ENCODE assay signal across 17 cellular contexts in the genomic region with DNA sequence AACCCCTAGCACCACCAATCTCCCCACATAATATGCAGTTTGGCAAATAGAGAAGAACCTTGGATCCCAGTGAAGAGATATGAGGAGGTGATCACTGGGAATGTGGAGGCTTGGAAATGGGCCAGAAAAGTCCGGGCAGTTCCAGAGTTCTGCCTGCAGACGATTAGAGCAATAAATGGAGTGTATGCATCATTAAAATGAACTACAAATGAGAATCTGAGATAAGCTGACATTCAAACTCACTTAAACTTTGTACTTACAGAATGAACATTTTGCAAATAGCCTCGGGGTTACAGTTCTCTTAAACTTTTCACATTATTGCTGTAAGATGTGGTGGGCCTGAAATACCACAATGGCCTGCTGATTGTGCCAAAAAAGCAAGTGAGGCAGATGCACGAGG. TPM values are rescaled to one million over a fixed set of nuclear protein-coding genes. Genes with fewer than 3 reads are reported as not detected.
A peak's percentile ranks its signal among the peaks of the same experiment; 100 is the strongest.
DNase-seq lines count a peak whose midpoint lies in the region; ATAC-seq and TF ChIP-seq lines count a peak whose summit lies in the region.
"Had no signal": no experiment of that assay in that cellular context is flagged by ENCODE, and none has a peak within 500 bp of the region (broad histone marks: within the 10 kb centered on the region; RNA-seq: fewer than 3 reads in every experiment).

No MANE protein-coding gene starts in this region.

- no peak for TF ChIP-seq EP300 in ovary (IDR thresholded peaks at IDR 0.05)

- intact Hi-C loops in PC-3 (cut with micrococcal nuclease) (loop anchor here (5.0 kb wide), 1 partner anchor 51 kb away; no protein-coding TSS in a partner anchor), ovary (cut with DNase I) (no loop called here), PC-9 (cut with micrococcal nuclease; ENCODE audit: unreplicated experiment) (no loop called here)

- H3K9me3 ChIP-seq in PC-3 (ENCODE audit: low read length): no peaks in the 10 kb centered on the region
- no peaks in the 10 kb centered on the region for H3K9me3 ChIP-seq in ovary
- H3K9me3 ChIP-seq in PC-9 (ENCODE audit: insufficient read depth, low read depth): no peaks in the 10 kb centered on the region
- H3K9me3 ChIP-seq: left ventricle myocardium inferior had no signal

- BruUV-seq in PC-3 (replicated peaks; lab: Mats Ljungman, UMichigan) (no TSS peak), PC-9 (replicated peaks; lab: Mats Ljungman, UMichigan) (no TSS peak)

- H3K36me3 ChIP-seq in PC-3 (ENCODE audit: low read depth, low read length): no peaks in the 10 kb centered on the region
- H3K36me3 ChIP-seq in ovary: no peaks in the 10 kb centered on the region
- H3K36me3 ChIP-seq in PC-9 (ENCODE audit: low read depth): no peaks in the 10 kb centered on the region
- H3K36me3 ChIP-seq: left ventricle myocardium inferior had no signal

- H4K20me1 ChIP-seq in PC-3 (ENCODE audit: low read length) (no peaks in the 10 kb centered on the region), PC-9 (ENCODE audit: insufficient read depth) (no peaks in the 10 kb centered on the region)

- H3K27ac ChIP-seq in PC-3 (ENCODE audit: low read length) (no peak overlapping the region), ovary (no peak overlapping the region), PC-9 (no peak overlapping the region)
- H3K27ac ChIP-seq: GM23248, left ventricle myocardium inferior had no signal

- TF ChIP-seq POLR2A in ovary (IDR thresholded peaks at IDR 0.05): no peak

- H3K9me2 ChIP-seq in PC-3 (replicated peaks; ENCODE audit: low read length): no peaks in the 10 kb centered on the region
- H3K9me2 ChIP-seq in PC-9 (ENCODE audit: insufficient read depth): no peaks in the 10 kb centered on the region

- CTCF ChIA-PET in PC-3 (lab: Charles Lee) (no interaction called here), PC-9 (lab: Charles Lee) (no interaction called here)

- H3K9ac ChIP-seq in PC-3 (ENCODE audit: low read length): no peak overlapping the region
- H3K9ac ChIP-seq: GM23248 had no signal

- 5 to 14% (median 7%) methylated on average over 4 of the region's 4 CpGs for WGBS in ovary, 3 donors

- no peak overlapping the region for H2AFZ ChIP-seq in PC-3 (ENCODE audit: low read length)
- no peak overlapping the region for H2AFZ ChIP-seq in PC-9
- H2AFZ ChIP-seq: GM23248 had no signal

- H3K79me2 ChIP-seq in PC-3 (ENCODE audit: low read length) (no peaks in the 10 kb centered on the region), PC-9 (ENCODE audit: low read depth) (no peaks in the 10 kb centered on the region)

- H3K4me1 ChIP-seq in PC-3 (ENCODE audit: insufficient read depth, low read length) (peaks cover 10% of the 10 kb centered on the region; the same call in 1 of the 2 replicates), ovary (ENCODE audit: insufficient read depth) (peaks cover 2% of the 10 kb centered on the region), PC-9 (replicated peaks; ENCODE audit: insufficient read depth) (peaks cover 8% of the 10 kb centered on the region; the same call in 1 of the 2 replicates)
- H3K4me1 ChIP-seq: left ventricle myocardium inferior had no signal

- POLR2A ChIA-PET in PC-3 (lab: Charles Lee; ENCODE audit: unreplicated experiment): interaction anchor here (0.6 kb wide), 1 partner anchor 29 kb away, joined by 3 read pairs; no protein-coding TSS in a partner anchor
- POLR2A ChIA-PET in PC-9 (lab: Charles Lee; ENCODE audit: unreplicated experiment): no interaction called here

- TF ChIP-seq CTCF in PC-3 (conservative IDR thresholded peaks at IDR 0.05; ENCODE audit: low read depth, low read length) (no peak), ovary (IDR thresholded peaks at IDR 0.05) (no peak), PC-9 (conservative IDR thresholded peaks at IDR 0.05) (no peak)

- ATAC-seq in PC-3: peak; percentile 32
- ATAC-seq in GM21390 (IDR thresholded peaks at IDR 0.05; ENCODE audit: unreplicated experiment): no peak
- ATAC-seq: activated CD4-positive, alpha-beta T cell treated with anti-CD3 and anti-CD28 coated beads for 36 hours; activated CD8-positive, alpha-beta memory T cell treated with anti-CD3 and anti-CD28 coated beads, Interleukin-2, amount 10 ng/mL, durations not matched to agents 7 days and 5 days; activated naive CD8-positive, alpha-beta T cell treated with anti-CD3 and anti-CD28 coated beads, Interleukin-2, amount 50 U/mL, for 24 hours had no signal

- H3K4me2 ChIP-seq in PC-3 (ENCODE audit: low read length): 0 out of 2 replicates have a peak overlapping the region, but pooled peaks have one; percentile 17
- no peak overlapping the region for H3K4me2 ChIP-seq in PC-9

- H3K27me3 ChIP-seq in PC-3 (ENCODE audit: low read length) (no peaks in the 10 kb centered on the region), ovary (no peaks in the 10 kb centered on the region), PC-9 (ENCODE audit: insufficient read depth, low read depth) (no peaks in the 10 kb centered on the region)

- H3K4me3 ChIP-seq in PC-3 (ENCODE audit: low read length) (no peak overlapping the region), ovary (no peak overlapping the region), PC-9 (no peak overlapping the region)
- H3K4me3 ChIP-seq: GM23248, left ventricle myocardium inferior had no signal

- peak; percentile 51 for DNase-seq in H4 (ENCODE audit: low spot score)
- peak; percentile 17 for DNase-seq in PC-3
- peak; percentile 15 for DNase-seq in dedifferentiated amniotic fluid mesenchymal stem cell (ENCODE audit: extremely low spot score)
- DNase-seq in ovary: peak; percentile 36 to 64 (median 51)
- DNase-seq in NCI-H510A (lab: John Stamatoyannopoulos, UW): no peak
- no peak for DNase-seq in PC-9
- DNase-seq in NAMALWA (ENCODE audit: low spot score): no peak
- DNase-seq: activated CD4-positive, alpha-beta T cell treated with anti-CD3 and anti-CD28 coated beads for 36 hours; activated CD8-positive, alpha-beta memory T cell treated with anti-CD3 and anti-CD28 coated beads, Interleukin-2, amount 10 ng/mL, durations not matched to agents 7 days and 5 days; activated naive CD8-positive, alpha-beta T cell treated with anti-CD3 and anti-CD28 coated beads, Interleukin-2, amount 50 U/mL, for 24 hours; central memory CD4-positive, alpha-beta T cell; GM23248; left ventricle myocardium inferior; NCI-H1930; nucleus accumbens; retina had no signal

- H3F3A ChIP-seq in PC-3 (ENCODE audit: low read length, unreplicated experiment) (no peaks in the 10 kb centered on the region), PC-9 (ENCODE audit: insufficient read depth, low read depth) (no peaks in the 10 kb centered on the region; the same call in 1 of the 2 replicates)

RNA-seq across cellular contexts. Expression of a gene that starts 23.0 kb away (rescaled TPM):
- 22.2 and 24.6 TPM in 2 replicates for total RNA-seq in H4 (2014; rRNA removed; shearing (Covaris generic))
- total RNA-seq in PC-3 (2014; rRNA removed) (19.4 and 21.7 TPM in 2 replicates), ovary (10 to 100 TPM; 21.5 to 45.1 (median 27.9) TPM), PC-9 (2021) (10.1 and 14.0 TPM in 2 replicates)
- 10 to 100 TPM; 20.3 to 41.5 TPM for polyA plus RNA-seq in ovary
- total RNA-seq: activated CD8-positive, alpha-beta memory T cell treated with anti-CD3 and anti-CD28 coated beads, Interleukin-2, amount 10 ng/mL, durations not matched to agents 7 days and 5 days had no signal

Comparison
In these comparisons a context has a peak if more than half of its experiments do, and no peak if none do; other contexts are left out.
1. DNase-seq: peak in H4 (single experiment), PC-3 (single experiment), dedifferentiated amniotic fluid mesenchymal stem cell (single experiment) and ovary (5 of 5); none in NCI-H510A (single experiment), PC-9 (0 of 2) and NAMALWA (single experiment).